Comparison of ENCODE assay signal across 33 cellular contexts in genomic region chr4:41820473-41820872, GRCh38.
"Had no signal": no experiment of that assay in that cellular context is flagged by ENCODE, and none has a peak within 500 bp of the region (broad histone marks: within the 10 kb centered on the region; RNA-seq: fewer than 3 reads in every experiment).

No MANE protein-coding gene starts in this region.

- H3K4me2 ChIP-seq: SK-N-SH had no signal

- H3K27me3 ChIP-seq: ascending aorta, Peyer's patch, SJSA1 had no signal

- H3K9me3 Mint-ChIP-seq: activated CD4-positive, alpha-beta T cell treated with anti-CD3 and anti-CD28 coated beads, Interleukin-2, amount 10 ng/mL, durations not matched to agents 24 days and 14 days; activated CD8-positive, alpha-beta T cell treated with anti-CD3 and anti-CD28 coated beads for 36 hours; activated naive CD4-positive, alpha-beta T cell treated with anti-CD3 and anti-CD28 coated beads, Interleukin-2, amount 50 U/mL, for 24 hours; activated naive CD8-positive, alpha-beta T cell treated with anti-CD3 and anti-CD28 coated beads, Interleukin-2, amount 10 ng/mL, durations not matched to agents 7 days and 5 days; activated T-cell treated with anti-CD3 and anti-CD28 coated beads, Interleukin-2, amount 50 U/mL, for 72 hours; activated T-helper 17 cell treated with anti-CD3 and anti-CD28 coated beads, Interleukin-2, amount 50 U/mL, for 72 hours; central memory CD8-positive, alpha-beta T cell; T-helper 1 cell treated with Interleukin-12 subunit alpha and Interleukin-12 subunit beta and Interleukin-4 antibody, amounts not matched to agents 30 μg/mL and 1 μg/mL, for 36 hours; T-helper 2 cell treated with Interferon-gamma antibody and Interleukin-4, amounts not matched to agents 5 μg/mL and 100 μg/mL, for 36 hours had no signal

- H3K4me1 Mint-ChIP-seq: activated CD4-positive, alpha-beta T cell treated with anti-CD3 and anti-CD28 coated beads, Interleukin-2, amount 10 ng/mL, durations not matched to agents 24 days and 14 days; activated naive CD4-positive, alpha-beta T cell treated with anti-CD3 and anti-CD28 coated beads, Interleukin-2, amount 50 U/mL, for 24 hours; activated naive CD8-positive, alpha-beta T cell treated with anti-CD3 and anti-CD28 coated beads, Interleukin-2, amount 10 ng/mL, durations not matched to agents 7 days and 5 days; activated T-helper 17 cell treated with anti-CD3 and anti-CD28 coated beads, Interleukin-2, amount 50 U/mL, for 72 hours; central memory CD8-positive, alpha-beta T cell had no signal

- H3K27ac Mint-ChIP-seq: activated CD4-positive, alpha-beta T cell treated with anti-CD3 and anti-CD28 coated beads, Interleukin-2, amount 10 ng/mL, durations not matched to agents 24 days and 14 days; activated CD8-positive, alpha-beta T cell treated with anti-CD3 and anti-CD28 coated beads for 36 hours; activated naive CD4-positive, alpha-beta T cell treated with anti-CD3 and anti-CD28 coated beads, Interleukin-2, amount 50 U/mL, for 24 hours; activated naive CD8-positive, alpha-beta T cell treated with anti-CD3 and anti-CD28 coated beads, Interleukin-2, amount 10 ng/mL, durations not matched to agents 7 days and 5 days; activated T-cell treated with anti-CD3 and anti-CD28 coated beads, Interleukin-2, amount 50 U/mL, for 72 hours; activated T-helper 17 cell treated with anti-CD3 and anti-CD28 coated beads, Interleukin-2, amount 50 U/mL, for 72 hours; T-helper 1 cell treated with Interleukin-12 subunit alpha and Interleukin-12 subunit beta and Interleukin-4 antibody, amounts not matched to agents 30 μg/mL and 1 μg/mL, for 36 hours; T-helper 2 cell treated with Interferon-gamma antibody and Interleukin-4, amounts not matched to agents 5 μg/mL and 100 μg/mL, for 36 hours had no signal

- H3K36me3 ChIP-seq: ascending aorta, cardiac muscle cell, Peyer's patch, SJSA1 had no signal

- ATAC-seq: activated CD8-positive, alpha-beta T cell treated with anti-CD3 and anti-CD28 coated beads for 36 hours; activated T-cell treated with anti-CD3 and anti-CD28 coated beads, Interleukin-2, amount 50 U/mL, for 72 hours; activated T-helper 17 cell treated with anti-CD3 and anti-CD28 coated beads, Interleukin-2, amount 50 U/mL, for 72 hours; PC-3 had no signal

- H3K4me3 ChIP-seq: ascending aorta, cardiac muscle cell, coronary artery, Peyer's patch, SJSA1 had no signal

- H3K36me3 Mint-ChIP-seq: activated naive CD4-positive, alpha-beta T cell treated with anti-CD3 and anti-CD28 coated beads, Interleukin-2, amount 50 U/mL, for 24 hours; activated naive CD8-positive, alpha-beta T cell treated with anti-CD3 and anti-CD28 coated beads, Interleukin-2, amount 10 ng/mL, durations not matched to agents 7 days and 5 days had no signal

- H3K9ac ChIP-seq: SK-N-SH had no signal

- H3K9me3 ChIP-seq: ascending aorta, Peyer's patch, SJSA1, SK-N-SH had no signal

- H3K4me3 Mint-ChIP-seq: activated CD4-positive, alpha-beta T cell treated with anti-CD3 and anti-CD28 coated beads, Interleukin-2, amount 10 ng/mL, durations not matched to agents 24 days and 14 days; activated CD8-positive, alpha-beta T cell treated with anti-CD3 and anti-CD28 coated beads for 36 hours; activated naive CD4-positive, alpha-beta T cell treated with anti-CD3 and anti-CD28 coated beads, Interleukin-2, amount 50 U/mL, for 24 hours; activated naive CD8-positive, alpha-beta T cell treated with anti-CD3 and anti-CD28 coated beads, Interleukin-2, amount 10 ng/mL, durations not matched to agents 7 days and 5 days; activated T-cell treated with anti-CD3 and anti-CD28 coated beads, Interleukin-2, amount 50 U/mL, for 72 hours; activated T-helper 17 cell treated with anti-CD3 and anti-CD28 coated beads, Interleukin-2, amount 50 U/mL, for 72 hours; central memory CD8-positive, alpha-beta T cell; T-helper 1 cell treated with Interleukin-12 subunit alpha and Interleukin-12 subunit beta and Interleukin-4 antibody, amounts not matched to agents 30 μg/mL and 1 μg/mL, for 36 hours; T-helper 2 cell treated with Interferon-gamma antibody and Interleukin-4, amounts not matched to agents 5 μg/mL and 100 μg/mL, for 36 hours had no signal

- FAIRE-seq: TTC549 had no signal

- H3K27ac ChIP-seq: ascending aorta, cardiac muscle cell, coronary artery, Peyer's patch, SJSA1 had no signal

- H3K4me1 ChIP-seq: ascending aorta, Peyer's patch, SJSA1 had no signal

- DNase-seq: activated CD4-positive, alpha-beta T cell treated with anti-CD3 and anti-CD28 coated beads, Interleukin-2, amount 10 ng/mL, durations not matched to agents 24 days and 14 days; activated CD4-positive, alpha-beta T cell treated with anti-CD3 and anti-CD28 coated beads, Interleukin-2, amount 50 U/mL, for 4 hours; activated CD8-positive, alpha-beta T cell treated with anti-CD3 and anti-CD28 coated beads for 36 hours; activated effector memory CD4-positive, alpha-beta T cell treated with anti-CD3 and anti-CD28 coated beads, Interleukin-2, amount 50 U/mL, for 16 hours; activated naive CD4-positive, alpha-beta T cell; activated naive CD8-positive, alpha-beta T cell treated with anti-CD3 and anti-CD28 coated beads, Interleukin-2, amount 10 ng/mL, durations not matched to agents 7 days and 5 days; activated T-cell treated with anti-CD3 and anti-CD28 coated beads, Interleukin-2, amount 50 U/mL, for 1 hour; activated T-cell treated with anti-CD3 and anti-CD28 coated beads, Interleukin-2, amount 50 U/mL, for 72 hours; amygdala; NCI-H1092 treated with DMSO at 0.1 percent for 48 hours; NCI-H1417 treated with DMSO at 0.1 percent for 48 hours; NCI-H187 treated with DMSO at 0.1 percent for 48 hours; NCI-H2081 treated with DMSO at 0.1 percent for 48 hours; NCI-H226; NCI-H446 treated with DMSO at 0.1 percent for 48 hours; NCI-H524; NCI-H69; NCI-H82; PC-3; Peyer's patch; RPMI8226; SHP77 treated with DMSO at 0.1 percent for 48 hours; SK-N-SH had no signal
